ENCODE assay signal across 8 cellular contexts in the genomic region with DNA sequence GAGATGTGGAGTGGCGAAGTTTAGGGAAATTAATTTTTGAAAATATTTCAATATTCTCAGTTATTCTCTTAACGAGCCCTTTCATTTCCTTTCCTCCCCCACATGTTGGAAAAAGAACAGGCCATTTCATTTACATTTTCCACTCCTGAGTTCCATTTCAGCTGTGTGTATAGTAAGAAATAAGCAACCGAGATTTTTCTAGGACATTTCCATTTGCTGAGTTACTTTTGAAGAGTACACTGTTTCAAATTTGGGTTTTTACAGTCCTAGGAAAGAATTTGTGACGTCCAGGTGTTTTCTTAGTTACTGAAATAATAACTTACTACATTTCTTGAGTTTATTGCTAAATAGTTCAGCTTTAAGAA. TPM values are rescaled to one million over a fixed set of nuclear protein-coding genes. Genes with fewer than 3 reads are reported as not detected.
DNase-seq lines count a peak whose midpoint lies in the region; ATAC-seq, FAIRE-seq and TF ChIP-seq lines count a peak whose summit lies in the region.

No MANE protein-coding gene starts in this region.

- no peak for TF ChIP-seq CTCF in astrocyte (IDR thresholded peaks at IDR 0.05; ENCODE audit: insufficient read depth, low read depth, low read length)
- no peak for TF ChIP-seq CTCF in liver (IDR thresholded peaks at IDR 0.05; ENCODE audit: low read depth, low read length, missing input control)
- no peak for TF ChIP-seq CTCF in thyroid gland (IDR thresholded peaks at IDR 0.05)

- FAIRE-seq in astrocyte (lab: Jason Lieb, UNC) = no peak

- TF ChIP-seq RAD21 in liver (IDR thresholded peaks at IDR 0.05) = no peak

- H4K20me1 ChIP-seq in astrocyte (ENCODE audit: insufficient read depth, low read length) = peaks cover 54% of the 10 kb centered on the region

- 2% methylated on average over 4 of the region's 4 CpGs for WGBS in liver
- 0 to 2% methylated on average over 4 of the region's 4 CpGs for WGBS in thyroid gland, 2 donors

- H3K4me2 ChIP-seq in astrocyte (ENCODE audit: low read length) = peak overlapping the region; percentile 92

- H3K4me3 Mint-ChIP-seq in activated CD8-positive, alpha-beta memory T cell treated with anti-CD3 and anti-CD28 coated beads, Interleukin-2, amount 10 ng/mL, durations not matched to agents 7 days and 5 days = peak overlapping the region; percentile 97
- peak overlapping the region; percentile 94 for H3K4me3 Mint-ChIP-seq in astrocyte (ENCODE audit: unreplicated experiment)

- peaks cover 44% of the 10 kb centered on the region for H3K4me1 Mint-ChIP-seq in activated CD8-positive, alpha-beta memory T cell treated with anti-CD3 and anti-CD28 coated beads, Interleukin-2, amount 10 ng/mL, durations not matched to agents 7 days and 5 days
- peaks cover 23% of the 10 kb centered on the region for H3K4me1 Mint-ChIP-seq in astrocyte (ENCODE audit: low read depth, unreplicated experiment)

- ATAC-seq in activated CD8-positive, alpha-beta memory T cell treated with anti-CD3 and anti-CD28 coated beads, Interleukin-2, amount 10 ng/mL, durations not matched to agents 7 days and 5 days = no peak

- no peaks in the 10 kb centered on the region for H3K9me3 Mint-ChIP-seq in activated CD8-positive, alpha-beta memory T cell treated with anti-CD3 and anti-CD28 coated beads, Interleukin-2, amount 10 ng/mL, durations not matched to agents 7 days and 5 days (ENCODE audit: low read depth)
- no peaks in the 10 kb centered on the region for H3K9me3 Mint-ChIP-seq in astrocyte (ENCODE audit: unreplicated experiment)

- H3K4me3 ChIP-seq in astrocyte (ENCODE audit: insufficient read depth, low read depth, low read length) (peak overlapping the region; percentile 90), liver (ENCODE audit: low read depth in 1 of 3, low read length in 3 of 3) (peak overlapping the region; percentile 88 to 94 (median 93)), thyroid gland (replicated peaks in 1 of 3) (peak overlapping the region; percentile 64 to 92 (median 90))

- H3K27ac Mint-ChIP-seq in activated CD8-positive, alpha-beta memory T cell treated with anti-CD3 and anti-CD28 coated beads, Interleukin-2, amount 10 ng/mL, durations not matched to agents 7 days and 5 days = peak overlapping the region; percentile 98
- peak overlapping the region; percentile 91 for H3K27ac Mint-ChIP-seq in astrocyte (ENCODE audit: unreplicated experiment)

- H3K27me3 Mint-ChIP-seq in activated CD8-positive, alpha-beta memory T cell treated with anti-CD3 and anti-CD28 coated beads, Interleukin-2, amount 10 ng/mL, durations not matched to agents 7 days and 5 days = no peaks in the 10 kb centered on the region
- no peaks in the 10 kb centered on the region for H3K27me3 Mint-ChIP-seq in astrocyte (ENCODE audit: low read depth, unreplicated experiment)

- H3K27me3 ChIP-seq in astrocyte (ENCODE audit: insufficient read depth, low read length) (no peaks in the 10 kb centered on the region), liver (ENCODE audit: control insufficient read depth in 4 of 4, insufficient read depth in 4 of 4, low read length in 3 of 4) (no peaks in the 10 kb centered on the region), thyroid gland (no peaks in the 10 kb centered on the region)

- H3K79me2 ChIP-seq in astrocyte (ENCODE audit: insufficient read depth, low read length) = peaks cover 57% of the 10 kb centered on the region

- H3K36me3 ChIP-seq in astrocyte (ENCODE audit: insufficient read depth, low read length) = no peaks in the 10 kb centered on the region
- H3K36me3 ChIP-seq in liver (ENCODE audit: control insufficient read depth in 4 of 4, insufficient read depth in 3 of 4, low read depth in 1 of 4, low read length in 3 of 4) = no peaks in the 10 kb centered on the region
- no peaks in the 10 kb centered on the region for H3K36me3 ChIP-seq in thyroid gland

- H2AFZ ChIP-seq in astrocyte (ENCODE audit: low read depth, low read length) = no peak overlapping the region

- H3K9me3 ChIP-seq in astrocyte (ENCODE audit: insufficient read depth, low read depth, low read length) (no peaks in the 10 kb centered on the region), liver (ENCODE audit: control insufficient read depth in 4 of 4, low read length in 3 of 4) (no peaks in the 10 kb centered on the region), thyroid gland (no peaks in the 10 kb centered on the region)

- peaks cover 18% of the 10 kb centered on the region for H3K4me1 ChIP-seq in astrocyte (ENCODE audit: insufficient read depth, low read length)
- peaks cover 3 to 21% (median 11%) of the 10 kb centered on the region in 4 donors for H3K4me1 ChIP-seq in liver (ENCODE audit: control insufficient read depth in 4 of 4, insufficient read depth in 4 of 4, low read length in 3 of 4)
- peaks cover 15 to 19% of the 10 kb centered on the region in 2 donors for H3K4me1 ChIP-seq in thyroid gland

- H3K36me3 Mint-ChIP-seq in activated CD8-positive, alpha-beta memory T cell treated with anti-CD3 and anti-CD28 coated beads, Interleukin-2, amount 10 ng/mL, durations not matched to agents 7 days and 5 days = peaks cover 18% of the 10 kb centered on the region
- H3K36me3 Mint-ChIP-seq in astrocyte (ENCODE audit: low read depth, unreplicated experiment) = no peaks in the 10 kb centered on the region

- CTCF ChIA-PET in activated CD8-positive, alpha-beta memory T cell treated with anti-CD3 and anti-CD28 coated beads, Interleukin-2, amount 10 ng/mL, durations not matched to agents 7 days and 5 days (lab: Charles Lee) = interaction anchor here (1.2 to 6.2 kb wide), 6 partner anchors 11 to 114 kb away, joined by 3 to 67 read pairs (median 4); no protein-coding TSS in a partner anchor

- intact Hi-C loops in thyroid gland (cut with DNase I) = loop anchor here (10.0 kb wide), 1 partner anchor 103 kb away; no protein-coding TSS in a partner anchor

- H3K9ac ChIP-seq in astrocyte (ENCODE audit: low read length) (peak overlapping the region; percentile 93), liver (ENCODE audit: low read depth in 1 of 2, low read length in 2 of 2) (peak overlapping the region; percentile 59 to 81)

- no peak for DNase-seq in activated CD8-positive, alpha-beta memory T cell treated with anti-CD3 and anti-CD28 coated beads, Interleukin-2, amount 10 ng/mL, durations not matched to agents 7 days and 5 days
- DNase-seq in activated CD8-positive, alpha-beta memory T cell treated with anti-CD3 and anti-CD28 coated beads, Interleukin-2, amount 50 U/mL, for 48 hours = no peak
- DNase-seq in astrocyte (ENCODE audit: low read depth) (no peak), thyroid gland (no peak), NCI-H1092 (lab: John Stamatoyannopoulos, UW) (no peak)
- DNase-seq in stimulated activated CD4-positive, alpha-beta T cell treated with anti-CD3 and anti-CD28 coated beads, Interleukin-4, amount 100 ng/mL, for 4 hours = no peak
- no peak for DNase-seq in activated CD4-positive, CD25-positive, alpha-beta regulatory T cell (lab: John Stamatoyannopoulos, UW)

- no peak for TF ChIP-seq POLR2A in thyroid gland (IDR thresholded peaks at IDR 0.05)

- H3K27ac ChIP-seq in astrocyte (ENCODE audit: low read depth, low read length) (peak overlapping the region; percentile 99), liver (ENCODE audit: low read depth in 1 of 2, low read length in 2 of 2) (peak overlapping the region; percentile 94), thyroid gland (peak overlapping the region; percentile 91 to 98 (median 96))

TF ChIP-seq in liver, 16 proteins besides CTCF, POLR2A, EP300 and RAD21:
- TF ChIP-seq, protein P1, sequence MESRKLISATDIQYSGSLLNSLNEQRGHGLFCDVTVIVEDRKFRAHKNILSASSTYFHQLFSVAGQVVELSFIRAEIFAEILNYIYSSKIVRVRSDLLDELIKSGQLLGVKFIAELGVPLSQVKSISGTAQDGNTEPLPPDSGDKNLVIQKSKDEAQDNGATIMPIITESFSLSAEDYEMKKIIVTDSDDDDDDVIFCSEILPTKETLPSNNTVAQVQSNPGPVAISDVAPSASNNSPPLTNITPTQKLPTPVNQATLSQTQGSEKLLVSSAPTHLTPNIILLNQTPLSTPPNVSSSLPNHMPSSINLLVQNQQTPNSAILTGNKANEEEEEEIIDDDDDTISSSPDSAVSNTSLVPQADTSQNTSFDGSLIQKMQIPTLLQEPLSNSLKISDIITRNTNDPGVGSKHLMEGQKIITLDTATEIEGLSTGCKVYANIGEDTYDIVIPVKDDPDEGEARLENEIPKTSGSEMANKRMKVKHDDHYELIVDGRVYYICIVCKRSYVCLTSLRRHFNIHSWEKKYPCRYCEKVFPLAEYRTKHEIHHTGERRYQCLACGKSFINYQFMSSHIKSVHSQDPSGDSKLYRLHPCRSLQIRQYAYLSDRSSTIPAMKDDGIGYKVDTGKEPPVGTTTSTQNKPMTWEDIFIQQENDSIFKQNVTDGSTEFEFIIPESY (IDR thresholded peaks at IDR 0.05) = no peak
- TF ChIP-seq EGR1 (IDR thresholded peaks at IDR 0.05; ENCODE audit: low read depth in 2 of 2) (no peak), FOXA2 (IDR thresholded peaks at IDR 0.05) (no peak), RXRA (IDR thresholded peaks at IDR 0.05) (no peak), HNF4A (conservative IDR thresholded peaks at IDR 0.05) (no peak), TAF1 (conservative IDR thresholded peaks at IDR 0.05) (no peak), HNF4G (IDR thresholded peaks at IDR 0.05) (no peak)

RNA-seq across cellular contexts. Expression of a gene that starts 1.2 kb away (rescaled TPM):
- total RNA-seq in activated CD8-positive, alpha-beta memory T cell treated with anti-CD3 and anti-CD28 coated beads, Interleukin-2, amount 10 ng/mL, durations not matched to agents 7 days and 5 days = 100 to 1,000 TPM; 192 to 237 TPM
- 330 and 339 TPM in 2 replicates for total RNA-seq in astrocyte
- total RNA-seq in liver = 10 to 100 TPM; 51.0 to 60.6 TPM
- polyA plus RNA-seq in liver = 10 to 100 TPM; 48.3 to 86.1 TPM
- 100 to 1,000 TPM; 142 to 522 (median 198) TPM for total RNA-seq in thyroid gland
